13 cellular contexts compared by ENCODE assay signal in the genomic region with DNA sequence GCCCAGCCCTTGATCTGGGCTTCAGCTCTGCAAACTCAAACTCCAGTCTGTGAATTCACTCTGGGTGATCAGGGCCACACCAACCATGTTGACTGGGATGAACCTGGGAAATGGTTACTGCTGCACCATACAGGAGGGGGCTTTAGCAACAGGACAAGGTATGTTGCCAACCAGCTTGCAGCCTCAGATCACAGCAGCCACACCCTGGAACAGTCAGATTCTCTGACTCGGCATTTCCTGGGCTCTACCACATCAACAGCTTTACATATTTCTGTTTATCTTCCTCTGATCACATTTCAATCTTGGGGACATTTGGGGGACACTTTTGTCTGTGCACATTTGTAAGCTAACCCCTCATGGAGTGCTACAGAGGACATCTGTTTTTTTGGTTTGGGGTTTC.
DNase-seq lines count a peak whose midpoint lies in the region; ATAC-seq and TF ChIP-seq lines count a peak whose summit lies in the region.
"Had no signal": no experiment of that assay in that cellular context is flagged by ENCODE, and none has a peak within 500 bp of the region (broad histone marks: within the 10 kb centered on the region; RNA-seq: fewer than 3 reads in every experiment).

No MANE protein-coding gene starts in this region.

- H3K27ac ChIP-seq in Peyer's patch, result no peak overlapping the region
- H3K27ac ChIP-seq: C4-2B had no signal

- H3K9me3 ChIP-seq in Peyer's patch, result no peaks in the 10 kb centered on the region

- DNase-seq in DMS153 treated with DMSO at 0.1 percent for 48 hours (lab: John Stamatoyannopoulos, UW; ENCODE audit: unreplicated experiment), result peak; percentile 8
- peak; percentile 72 for DNase-seq in RPMI8226
- no peak for DNase-seq in progenitor cell of endocrine pancreas (ENCODE audit: low spot score, unreplicated experiment)
- DNase-seq in GM13977 (ENCODE audit: low spot score), result no peak
- DNase-seq in Peyer's patch, result no peak
- DNase-seq: COR-L47, H9, KBM-7, NCI-H1436, SW 1271 had no signal

- H3K27me3 ChIP-seq in Peyer's patch, result no peaks in the 10 kb centered on the region

- no peak for TF ChIP-seq CTCF in progenitor cell of endocrine pancreas (IDR thresholded peaks at IDR 0.05; ENCODE audit: unreplicated experiment)
- TF ChIP-seq CTCF in GM13977 (IDR thresholded peaks at IDR 0.05; ENCODE audit: extremely low read depth, insufficient read depth, missing control alignments), result no peak
- TF ChIP-seq CTCF in Peyer's patch (IDR thresholded peaks at IDR 0.05), result no peak

- no peak for TF ChIP-seq POLR2A in Peyer's patch (IDR thresholded peaks at IDR 0.05)

- H3K4me3 Mint-ChIP-seq in progenitor cell of endocrine pancreas (ENCODE audit: low read depth), result no peak overlapping the region
- H3K4me3 Mint-ChIP-seq: H9 had no signal

- no peaks in the 10 kb centered on the region for H3K4me1 ChIP-seq in Peyer's patch

- no peak overlapping the region for H3K4me3 ChIP-seq in Peyer's patch

- ATAC-seq in esophagus mucosa (peak; percentile 69), GM21717 (IDR thresholded peaks at IDR 0.05; ENCODE audit: unreplicated experiment) (no peak)

- no peaks in the 10 kb centered on the region for H3K9me3 Mint-ChIP-seq in progenitor cell of endocrine pancreas (ENCODE audit: low read depth)
- H3K9me3 Mint-ChIP-seq: H9 had no signal

- H3K4me1 Mint-ChIP-seq in progenitor cell of endocrine pancreas (ENCODE audit: low read depth), result peaks cover 4% of the 10 kb centered on the region
- H3K4me1 Mint-ChIP-seq: H9 had no signal

- H3K27me3 Mint-ChIP-seq in progenitor cell of endocrine pancreas, result no peaks in the 10 kb centered on the region

- H3K36me3 ChIP-seq in Peyer's patch, result no peaks in the 10 kb centered on the region

- peak overlapping the region; percentile 80 for H3K27ac Mint-ChIP-seq in progenitor cell of endocrine pancreas
- H3K27ac Mint-ChIP-seq: H9 had no signal

- in situ Hi-C loops in GM13977 (cut with MboI; ENCODE audit: low pct_unique_long_range_greater_than_20kb, low sequenced_read_pairs, unreplicated experiment), result no loop called here

- no peaks in the 10 kb centered on the region for H3K36me3 Mint-ChIP-seq in progenitor cell of endocrine pancreas (ENCODE audit: insufficient read depth)

Comparison
In these comparisons a context has a peak if more than half of its experiments do, and no peak if none do; other contexts are left out.
1. DNase-seq: peak in DMS153 treated with DMSO at 0.1 percent for 48 hours (single experiment) and RPMI8226 (single experiment); none in progenitor cell of endocrine pancreas (single experiment), GM13977 (single experiment) and Peyer's patch (0 of 3).